Comparison of ENCODE assay signal across 6 cellular contexts in the genomic region with DNA sequence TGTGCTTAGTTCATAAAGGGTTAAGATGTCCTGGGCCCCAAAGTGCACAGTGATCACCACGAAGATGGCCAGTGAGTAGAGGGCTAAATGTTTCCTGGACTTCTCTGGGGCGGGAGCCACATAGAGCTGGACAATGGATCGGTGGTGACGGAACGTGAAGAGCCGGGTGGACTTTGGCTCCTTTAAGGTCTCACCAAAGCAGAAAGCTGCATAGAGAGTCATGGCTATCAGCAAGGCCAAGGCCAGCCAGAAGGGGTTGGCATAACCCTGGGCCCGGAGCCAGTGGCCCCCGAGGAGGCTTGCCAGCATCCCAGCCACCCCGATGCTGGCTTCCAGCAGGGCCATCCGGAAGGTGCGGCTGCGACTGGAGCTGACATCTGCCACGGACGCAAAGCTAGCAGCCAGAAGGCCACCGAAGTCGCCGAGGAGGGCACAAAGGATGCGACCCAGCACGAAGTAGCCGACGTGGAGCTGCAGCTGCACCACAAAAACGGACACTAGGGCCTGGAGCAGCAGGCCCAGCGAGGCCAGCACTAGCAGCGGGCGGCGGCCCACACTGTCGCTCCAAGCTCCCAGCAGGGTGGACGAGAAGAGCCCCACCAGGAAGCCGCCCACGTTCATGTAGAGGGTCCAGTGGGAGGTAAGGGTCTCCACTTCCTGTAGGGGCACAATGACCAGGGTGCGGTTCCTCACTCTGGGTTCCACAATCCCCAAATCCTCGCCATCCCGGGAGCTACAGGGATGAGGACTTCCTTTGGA. TPM values are rescaled to one million over a fixed set of nuclear protein-coding genes. Genes with fewer than 3 reads are reported as not detected.
DNase-seq lines count a peak whose midpoint lies in the region; TF ChIP-seq lines count a peak whose summit lies in the region.

No MANE protein-coding gene starts in this region.

- intact Hi-C loops in activated CD4-positive, alpha-beta T cell treated with anti-CD3 and anti-CD28 coated beads, Interleukin-2, amount 10 ng/mL, durations not matched to agents 24 days and 14 days (cut with micrococcal nuclease), result no loop called here
- intact Hi-C loops in testis (cut with DNase I; ENCODE audit: low total_unique reads), result no loop called here

- peaks cover 3% of the 10 kb centered on the region for H3K36me3 Mint-ChIP-seq in activated CD4-positive, alpha-beta T cell treated with anti-CD3 and anti-CD28 coated beads, Interleukin-2, amount 10 ng/mL, durations not matched to agents 24 days and 14 days (ENCODE audit: low read depth)

- DNase-seq in activated CD4-positive, alpha-beta T cell treated with anti-CD3 and anti-CD28 coated beads, Interleukin-2, amount 10 ng/mL, durations not matched to agents 24 days and 14 days, result no peak
- DNase-seq in activated CD4-positive, alpha-beta T cell treated with anti-CD3 and anti-CD28 coated beads, Interleukin-2, amount 50 U/mL, for 4 hours, result no peak
- DNase-seq in foreskin fibroblast (peak in 1 of 2 donors; percentile 41), testis (peak; percentile 27), HCEC 1CT (no peak), CD1c-positive myeloid dendritic cell (ENCODE audit: extremely low spot score) (no peak)

- 20 to 23% methylated on average over 15 to 33 of the region's 33 CpGs for WGBS in testis, 2 donors

- TF ChIP-seq POLR2A in testis (IDR thresholded peaks at IDR 0.05), result no peak

- H3K4me3 ChIP-seq in foreskin fibroblast (ENCODE audit: low read depth in 1 of 2, low read length in 2 of 2) (peak overlapping the region; percentile 66 to 70), testis (peak overlapping the region; percentile 80 to 84)

- H3K4me1 ChIP-seq in testis, result peaks cover 12% of the 10 kb centered on the region

- no peaks in the 10 kb centered on the region for H3K9me3 ChIP-seq in testis

- no peaks in the 10 kb centered on the region for H3K9me3 Mint-ChIP-seq in activated CD4-positive, alpha-beta T cell treated with anti-CD3 and anti-CD28 coated beads, Interleukin-2, amount 10 ng/mL, durations not matched to agents 24 days and 14 days

- no peaks in the 10 kb centered on the region for H3K36me3 ChIP-seq in testis (ENCODE audit: low read depth, missing control alignments)

- H3K27me3 ChIP-seq in testis, result no peaks in the 10 kb centered on the region

- H3K27me3 Mint-ChIP-seq in activated CD4-positive, alpha-beta T cell treated with anti-CD3 and anti-CD28 coated beads, Interleukin-2, amount 10 ng/mL, durations not matched to agents 24 days and 14 days, result peaks cover 5% of the 10 kb centered on the region

- peaks cover 7% of the 10 kb centered on the region for H3K4me1 Mint-ChIP-seq in activated CD4-positive, alpha-beta T cell treated with anti-CD3 and anti-CD28 coated beads, Interleukin-2, amount 10 ng/mL, durations not matched to agents 24 days and 14 days

- no peak overlapping the region for H3K27ac Mint-ChIP-seq in activated CD4-positive, alpha-beta T cell treated with anti-CD3 and anti-CD28 coated beads, Interleukin-2, amount 10 ng/mL, durations not matched to agents 24 days and 14 days

- peak overlapping the region; percentile 80 for H3K4me3 Mint-ChIP-seq in activated CD4-positive, alpha-beta T cell treated with anti-CD3 and anti-CD28 coated beads, Interleukin-2, amount 10 ng/mL, durations not matched to agents 24 days and 14 days

- no peak for TF ChIP-seq CTCF in foreskin fibroblast (IDR thresholded peaks at IDR 0.05; ENCODE audit: low read depth, low read length)
- no peak for TF ChIP-seq CTCF in testis (IDR thresholded peaks at IDR 0.05)

- H3K27ac ChIP-seq in testis, result peak overlapping the region in 1 of 2 donors; percentile 14

RNA-seq across cellular contexts. Expression of gene SLC46A1, which starts 1.0 kb away (rescaled TPM):
- total RNA-seq in activated CD4-positive, alpha-beta T cell treated with anti-CD3 and anti-CD28 coated beads, Interleukin-2, amount 10 ng/mL, durations not matched to agents 24 days and 14 days, result 7.0 and 7.9 TPM in 2 replicates
- total RNA-seq in testis, result 10 to 100 TPM; 13.5 to 13.7 TPM
- 7.5 TPM for polyA plus RNA-seq in testis (ENCODE audit: insufficient read depth, low read depth, low replicate concordance)

RNA-seq across cellular contexts. Expression of gene SARM1, which starts 33.5 kb away (rescaled TPM):
- 36.4 and 37.7 TPM in 2 replicates for total RNA-seq in activated CD4-positive, alpha-beta T cell treated with anti-CD3 and anti-CD28 coated beads, Interleukin-2, amount 10 ng/mL, durations not matched to agents 24 days and 14 days
- total RNA-seq in testis, result 10 to 100 TPM; 18.6 to 19.9 TPM
- polyA plus RNA-seq in testis (ENCODE audit: insufficient read depth, low read depth, low replicate concordance), result 6.6 TPM

RNA-seq across cellular contexts. Expression of gene VTN, which starts 34.9 kb away (rescaled TPM):
- total RNA-seq in activated CD4-positive, alpha-beta T cell treated with anti-CD3 and anti-CD28 coated beads, Interleukin-2, amount 10 ng/mL, durations not matched to agents 24 days and 14 days, result 0.23 and 0.24 TPM in 2 replicates
- 10 to 100 TPM in 1 of 2 donors, 1 to 10 TPM in 1; 9.7 to 57.9 TPM for total RNA-seq in testis
- polyA plus RNA-seq in testis (ENCODE audit: insufficient read depth, low read depth, low replicate concordance), result 6.5 TPM

RNA-seq across cellular contexts. Expression of gene SEBOX, which starts 40.0 kb away (rescaled TPM):
- total RNA-seq in activated CD4-positive, alpha-beta T cell treated with anti-CD3 and anti-CD28 coated beads, Interleukin-2, amount 10 ng/mL, durations not matched to agents 24 days and 14 days, result not detected in 2 replicates
- total RNA-seq in testis, result not detected
- not detected for polyA plus RNA-seq in testis (ENCODE audit: insufficient read depth, low read depth, low replicate concordance)

RNA-seq across cellular contexts. Expression of gene POLDIP2, which starts 47.7 kb away (rescaled TPM):
- 112 and 115 TPM in 2 replicates for total RNA-seq in activated CD4-positive, alpha-beta T cell treated with anti-CD3 and anti-CD28 coated beads, Interleukin-2, amount 10 ng/mL, durations not matched to agents 24 days and 14 days
- 100 to 1,000 TPM; 143 to 154 TPM for total RNA-seq in testis
- polyA plus RNA-seq in testis (ENCODE audit: insufficient read depth, low read depth, low replicate concordance), result 139 TPM
